Comparison of ENCODE assay signal across 1 cellular context in genomic region chr22:23530106-23530505, GRCh38.
TF ChIP-seq lines count a peak whose summit lies in the region.

No MANE protein-coding gene starts in this region.

TF ChIP-seq in WTC11, 78 proteins besides CTCF, POLR2A, EP300 and RAD21 (continued from another document):
- TF ChIP-seq MLX (CRISPR knock-in tag; IDR thresholded peaks at IDR 0.05): no peak
- TF ChIP-seq AFF4 (CRISPR knock-in tag; IDR thresholded peaks at IDR 0.05; ENCODE audit: borderline replicate concordance): no peak
- no peak for TF ChIP-seq E2F5 (CRISPR knock-in tag; IDR thresholded peaks at IDR 0.05)
- TF ChIP-seq ATF1 (CRISPR knock-in tag; IDR thresholded peaks at IDR 0.05): no peak
- TF ChIP-seq AR (CRISPR knock-in tag; IDR thresholded peaks at IDR 0.05): no peak
- TF ChIP-seq ZNF317 (CRISPR knock-in tag; IDR thresholded peaks at IDR 0.05; ENCODE audit: borderline replicate concordance, low read depth): no peak
- no peak for TF ChIP-seq ZNF121 (CRISPR knock-in tag; IDR thresholded peaks at IDR 0.05)
- TF ChIP-seq NFATC4 (CRISPR knock-in tag; IDR thresholded peaks at IDR 0.05): no peak
